In the genomic region with DNA sequence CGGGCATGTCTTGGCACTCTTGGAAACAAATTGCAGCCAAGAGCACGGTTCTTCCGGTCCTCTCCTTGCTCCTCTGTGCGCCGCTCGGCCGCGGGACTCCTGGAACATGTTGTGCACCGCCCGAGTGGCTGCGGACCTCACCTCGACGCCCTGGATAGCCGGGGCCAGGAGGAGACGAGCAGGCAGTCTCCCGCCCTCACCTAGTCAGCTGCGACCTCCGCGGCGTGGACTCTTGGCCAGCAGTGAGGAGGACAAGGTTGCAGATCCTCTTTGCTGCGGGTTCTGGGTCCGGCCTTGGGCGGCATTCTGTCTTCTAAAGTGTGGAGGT, we compare ENCODE assay signal across 1 cellular context.
TF ChIP-seq lines count a peak whose summit lies in the region.

No MANE protein-coding gene starts in this region.

TF ChIP-seq in SK-N-SH treated with all-trans-retinoic acid at 6 μM for 48 hours, 23 proteins besides CTCF, POLR2A, EP300 and RAD21 (continued from another document):
- TF ChIP-seq, protein P1, sequence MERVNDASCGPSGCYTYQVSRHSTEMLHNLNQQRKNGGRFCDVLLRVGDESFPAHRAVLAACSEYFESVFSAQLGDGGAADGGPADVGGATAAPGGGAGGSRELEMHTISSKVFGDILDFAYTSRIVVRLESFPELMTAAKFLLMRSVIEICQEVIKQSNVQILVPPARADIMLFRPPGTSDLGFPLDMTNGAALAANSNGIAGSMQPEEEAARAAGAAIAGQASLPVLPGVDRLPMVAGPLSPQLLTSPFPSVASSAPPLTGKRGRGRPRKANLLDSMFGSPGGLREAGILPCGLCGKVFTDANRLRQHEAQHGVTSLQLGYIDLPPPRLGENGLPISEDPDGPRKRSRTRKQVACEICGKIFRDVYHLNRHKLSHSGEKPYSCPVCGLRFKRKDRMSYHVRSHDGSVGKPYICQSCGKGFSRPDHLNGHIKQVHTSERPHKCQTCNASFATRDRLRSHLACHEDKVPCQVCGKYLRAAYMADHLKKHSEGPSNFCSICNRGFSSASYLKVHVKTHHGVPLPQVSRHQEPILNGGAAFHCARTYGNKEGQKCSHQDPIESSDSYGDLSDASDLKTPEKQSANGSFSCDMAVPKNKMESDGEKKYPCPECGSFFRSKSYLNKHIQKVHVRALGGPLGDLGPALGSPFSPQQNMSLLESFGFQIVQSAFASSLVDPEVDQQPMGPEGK (CRISPR knock-in tag; IDR thresholded peaks at IDR 0.05; ENCODE audit: borderline replicate concordance) = no peak
TF ChIP-seq in SK-N-SH treated with all-trans-retinoic acid at 6 μM for 48 hours: peak in this region for 0.
